Comparison of ENCODE assay signal across 8 cellular contexts in genomic region chr6:44001318-44001868, GRCh38.
DNase-seq lines count a peak whose midpoint lies in the region; ATAC-seq and TF ChIP-seq lines count a peak whose summit lies in the region.

No MANE protein-coding gene starts in this region.

- H3K4me3 ChIP-seq in HUES48 (ENCODE audit: low read depth, low read length), result peak overlapping the region; percentile 59

- H3K27ac ChIP-seq in HUES48 (ENCODE audit: low read depth, low read length), result peak overlapping the region; percentile 94

- peaks cover 42% of the 10 kb centered on the region for H3K4me1 ChIP-seq in HUES48 (ENCODE audit: control insufficient read depth, insufficient read depth, low read length)

- H3K36me3 Mint-ChIP-seq in activated CD4-positive, alpha-beta T cell treated with anti-CD3 and anti-CD28 coated beads for 36 hours (ENCODE audit: low read depth), result peaks cover 1% of the 10 kb centered on the region
- no peaks in the 10 kb centered on the region for H3K36me3 Mint-ChIP-seq in activated CD4-positive, alpha-beta T cell treated with anti-CD3 and anti-CD28 coated beads, Interleukin-2, amount 10 ng/mL, durations not matched to agents 7 days and 5 days (ENCODE audit: low read depth)
- no peaks in the 10 kb centered on the region for H3K36me3 Mint-ChIP-seq in activated B cell treated with CpG ODN at 0.5 μM for 24 hours (ENCODE audit: low read depth)

- peak overlapping the region; percentile 74 for H3K4me3 Mint-ChIP-seq in activated CD4-positive, alpha-beta T cell treated with anti-CD3 and anti-CD28 coated beads for 36 hours
- H3K4me3 Mint-ChIP-seq in activated CD4-positive, alpha-beta T cell treated with anti-CD3 and anti-CD28 coated beads, Interleukin-2, amount 10 ng/mL, durations not matched to agents 7 days and 5 days, result no peak overlapping the region
- H3K4me3 Mint-ChIP-seq in activated B cell treated with CpG ODN at 0.5 μM for 24 hours, result peak overlapping the region; percentile 32

- H3K27me3 ChIP-seq in HUES48 (ENCODE audit: control insufficient read depth, insufficient read depth, low read length), result peaks cover 18% of the 10 kb centered on the region

- peak overlapping the region; percentile 16 for H3K9ac ChIP-seq in HUES48 (ENCODE audit: low read depth, low read length)

- no peaks in the 10 kb centered on the region for H3K9me3 Mint-ChIP-seq in activated CD4-positive, alpha-beta T cell treated with anti-CD3 and anti-CD28 coated beads for 36 hours (ENCODE audit: low read depth)
- H3K9me3 Mint-ChIP-seq in activated CD4-positive, alpha-beta T cell treated with anti-CD3 and anti-CD28 coated beads, Interleukin-2, amount 10 ng/mL, durations not matched to agents 7 days and 5 days, result no peaks in the 10 kb centered on the region
- H3K9me3 Mint-ChIP-seq in activated B cell treated with CpG ODN at 0.5 μM for 24 hours, result no peaks in the 10 kb centered on the region

- CTCF ChIA-PET in activated CD4-positive, alpha-beta T cell treated with anti-CD3 and anti-CD28 coated beads for 36 hours (lab: Charles Lee), result interaction anchor here (1.0 to 1.9 kb wide), 4 partner anchors 15 to 231 kb away, joined by 3 to 5 read pairs (median 4); partner anchors contain the start of gene VEGFA
- CTCF ChIA-PET in activated CD4-positive, alpha-beta T cell treated with anti-CD3 and anti-CD28 coated beads, Interleukin-2, amount 10 ng/mL, durations not matched to agents 7 days and 5 days (lab: Charles Lee), result interaction anchor here (1.3 to 1.5 kb wide), 2 partner anchors 10 to 173 kb away, joined by 4 read pairs; no protein-coding TSS in a partner anchor
- CTCF ChIA-PET in activated B cell treated with CpG ODN at 0.5 μM for 24 hours (lab: Charles Lee), result no interaction called here

- H3K27me3 Mint-ChIP-seq in activated CD4-positive, alpha-beta T cell treated with anti-CD3 and anti-CD28 coated beads for 36 hours, result peaks cover 16% of the 10 kb centered on the region
- H3K27me3 Mint-ChIP-seq in activated CD4-positive, alpha-beta T cell treated with anti-CD3 and anti-CD28 coated beads, Interleukin-2, amount 10 ng/mL, durations not matched to agents 7 days and 5 days, result peaks cover 35% of the 10 kb centered on the region
- peaks cover 38% of the 10 kb centered on the region for H3K27me3 Mint-ChIP-seq in activated B cell treated with CpG ODN at 0.5 μM for 24 hours

- H3K4me1 Mint-ChIP-seq in activated CD4-positive, alpha-beta T cell treated with anti-CD3 and anti-CD28 coated beads for 36 hours, result peaks cover 11% of the 10 kb centered on the region
- peaks cover 12% of the 10 kb centered on the region for H3K4me1 Mint-ChIP-seq in activated CD4-positive, alpha-beta T cell treated with anti-CD3 and anti-CD28 coated beads, Interleukin-2, amount 10 ng/mL, durations not matched to agents 7 days and 5 days
- H3K4me1 Mint-ChIP-seq in activated B cell treated with CpG ODN at 0.5 μM for 24 hours, result peaks cover 20% of the 10 kb centered on the region

- H3K36me3 ChIP-seq in HUES48 (ENCODE audit: control insufficient read depth, insufficient read depth, low read length), result no peaks in the 10 kb centered on the region

- ATAC-seq in activated CD4-positive, alpha-beta T cell treated with anti-CD3 and anti-CD28 coated beads for 36 hours, result peak; percentile 31
- no peak for ATAC-seq in activated B cell treated with CpG ODN at 0.5 μM for 24 hours (ENCODE audit: low read depth)
- ATAC-seq in HG02678 (IDR thresholded peaks at IDR 0.05; ENCODE audit: unreplicated experiment), result no peak
- ATAC-seq in HG03354 (IDR thresholded peaks at IDR 0.05; ENCODE audit: poor library complexity, severe bottlenecking, unreplicated experiment), result no peak

- POLR2A ChIA-PET in activated CD4-positive, alpha-beta T cell treated with anti-CD3 and anti-CD28 coated beads for 36 hours (lab: Charles Lee), result no interaction called here
- POLR2A ChIA-PET in activated CD4-positive, alpha-beta T cell treated with anti-CD3 and anti-CD28 coated beads, Interleukin-2, amount 10 ng/mL, durations not matched to agents 7 days and 5 days (lab: Charles Lee), result no interaction called here
- POLR2A ChIA-PET in activated B cell treated with CpG ODN at 0.5 μM for 24 hours (lab: Charles Lee), result no interaction called here

- no peaks in the 10 kb centered on the region for H3K9me3 ChIP-seq in HUES48 (ENCODE audit: control insufficient read depth, insufficient read depth, low read length)

- no peak for TF ChIP-seq CTCF in activated B cell treated with CpG ODN at 0.5 μM for 24 hours (IDR thresholded peaks at IDR 0.05)

- intact Hi-C loops in activated CD4-positive, alpha-beta T cell treated with anti-CD3 and anti-CD28 coated beads for 36 hours (cut with DNase I, micrococcal nuclease), result loop anchor here (1.0 to 5.0 kb wide), 4 partner anchors 227 to 364 kb away; partner anchors contain the start of genes MAD2L1BP (in 1 of the 2) and VEGFA (in 1 of the 2)
- intact Hi-C loops in activated B cell treated with CpG ODN at 0.5 μM for 24 hours (cut with micrococcal nuclease), result loop anchor here (2.0 to 5.0 kb wide), 3 partner anchors 71 to 334 kb away; partner anchors contain the start of gene VEGFA

- H3K27ac Mint-ChIP-seq in activated CD4-positive, alpha-beta T cell treated with anti-CD3 and anti-CD28 coated beads for 36 hours, result peak overlapping the region; percentile 66
- H3K27ac Mint-ChIP-seq in activated CD4-positive, alpha-beta T cell treated with anti-CD3 and anti-CD28 coated beads, Interleukin-2, amount 10 ng/mL, durations not matched to agents 7 days and 5 days, result no peak overlapping the region
- H3K27ac Mint-ChIP-seq in activated B cell treated with CpG ODN at 0.5 μM for 24 hours, result no peak overlapping the region

- DNase-seq in activated CD4-positive, alpha-beta T cell treated with anti-CD3 and anti-CD28 coated beads for 36 hours, result peak; percentile 72
- DNase-seq in activated CD4-positive, alpha-beta T cell treated with anti-CD3 and anti-CD28 coated beads, Interleukin-2, amount 10 ng/mL, durations not matched to agents 7 days and 5 days, result no peak
- DNase-seq in activated B cell treated with CpG ODN at 0.5 μM for 24 hours (no peak), islet precursor cell (peak; percentile 76), midbrain (lab: John Stamatoyannopoulos, UW) (no peak)

Comparison
In these comparisons a context has a peak if more than half of its experiments do, and no peak if none do; other contexts are left out.
1. DNase-seq: peak in activated CD4-positive, alpha-beta T cell treated with anti-CD3 and anti-CD28 coated beads for 36 hours (single experiment) and islet precursor cell (single experiment); none in activated CD4-positive, alpha-beta T cell treated with anti-CD3 and anti-CD28 coated beads, Interleukin-2, amount 10 ng/mL, durations not matched to agents 7 days and 5 days (single experiment), activated B cell treated with CpG ODN at 0.5 μM for 24 hours (single experiment) and midbrain (single experiment).